Comparison of ENCODE assay signal across 8 cellular contexts in the genomic region with DNA sequence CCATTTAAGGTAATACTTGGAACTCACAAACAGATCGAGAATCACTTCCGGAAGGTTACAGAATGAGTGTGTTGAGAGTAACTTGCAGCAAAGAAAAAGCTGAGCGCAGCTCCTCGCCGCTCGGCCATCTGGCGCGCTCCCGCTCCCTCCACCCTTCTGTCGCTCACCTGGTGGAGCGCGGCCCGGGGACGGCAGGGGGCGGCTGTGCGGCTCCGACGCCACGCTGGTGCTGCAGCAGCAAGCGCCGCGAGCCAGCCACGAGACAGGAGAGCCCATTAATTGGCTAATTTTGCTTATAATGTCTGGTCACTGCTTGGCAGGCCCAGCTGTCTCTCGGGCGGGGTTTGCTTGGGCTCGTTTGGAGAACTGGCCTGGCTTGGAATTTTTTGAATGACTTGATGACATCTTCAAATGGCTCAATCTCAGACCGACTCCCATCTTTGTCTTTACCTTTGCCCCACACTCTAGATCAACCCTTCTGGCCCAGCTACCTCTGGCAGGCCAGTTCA.
A peak's percentile ranks its signal among the peaks of the same experiment; 100 is the strongest.
DNase-seq lines count a peak whose midpoint lies in the region; ATAC-seq lines count a peak whose summit lies in the region.

No MANE protein-coding gene starts in this region.

- H3K4me1 Mint-ChIP-seq in activated naive CD4-positive, alpha-beta T cell treated with anti-CD3 and anti-CD28 coated beads, Interleukin-2, amount 10 ng/mL, durations not matched to agents 7 days and 5 days, result peaks cover 4% of the 10 kb centered on the region
- H3K4me1 Mint-ChIP-seq in activated T-helper 17 cell treated with anti-CD3 and anti-CD28 coated beads, Interleukin-2, amount 50 U/mL, for 72 hours, result peaks cover 4% of the 10 kb centered on the region

- H3K27ac Mint-ChIP-seq in activated naive CD4-positive, alpha-beta T cell treated with anti-CD3 and anti-CD28 coated beads, Interleukin-2, amount 10 ng/mL, durations not matched to agents 7 days and 5 days, result no peak overlapping the region
- no peak overlapping the region for H3K27ac Mint-ChIP-seq in activated T-helper 17 cell treated with anti-CD3 and anti-CD28 coated beads, Interleukin-2, amount 50 U/mL, for 72 hours

- no peak overlapping the region for H3K4me3 Mint-ChIP-seq in activated naive CD4-positive, alpha-beta T cell treated with anti-CD3 and anti-CD28 coated beads, Interleukin-2, amount 10 ng/mL, durations not matched to agents 7 days and 5 days
- H3K4me3 Mint-ChIP-seq in activated T-helper 17 cell treated with anti-CD3 and anti-CD28 coated beads, Interleukin-2, amount 50 U/mL, for 72 hours, result peak overlapping the region; percentile 24

- CTCF ChIA-PET in activated naive CD4-positive, alpha-beta T cell treated with anti-CD3 and anti-CD28 coated beads, Interleukin-2, amount 10 ng/mL, durations not matched to agents 7 days and 5 days (lab: Charles Lee), result interaction anchor here (0.6 to 1.5 kb wide), 4 partner anchors 11 to 1308 kb away, joined by 3 to 6 read pairs (median 4); no protein-coding TSS in a partner anchor

- peak; percentile 37 for DNase-seq in activated naive CD4-positive, alpha-beta T cell treated with anti-CD3 and anti-CD28 coated beads, Interleukin-2, amount 10 ng/mL, durations not matched to agents 7 days and 5 days
- no peak for DNase-seq in activated naive CD4-positive, alpha-beta T cell treated with anti-CD3 and anti-CD28 coated beads, Interleukin-2, amount 50 U/mL, for 16 hours
- DNase-seq in HuH-7 (ENCODE audit: low spot score) (peak; percentile 43), islet precursor cell (peak; percentile 94), mesenteric fat pad (ENCODE audit: low spot score) (no peak), GF-D8 (lab: John Stamatoyannopoulos, UW) (no peak)
- DNase-seq in stimulated activated CD8-positive, alpha-beta memory T cell treated with anti-CD3 and anti-CD28 coated beads, Interleukin-7, amount 100 ng/mL, for 48 hours (ENCODE audit: extremely low read depth in 1 of 2, low read depth in 1 of 2), result peak; percentile 37 to 44

- ATAC-seq in activated T-helper 17 cell treated with anti-CD3 and anti-CD28 coated beads, Interleukin-2, amount 50 U/mL, for 72 hours (replicated peaks), result peak; percentile 76

- no peaks in the 10 kb centered on the region for H3K36me3 Mint-ChIP-seq in activated naive CD4-positive, alpha-beta T cell treated with anti-CD3 and anti-CD28 coated beads, Interleukin-2, amount 10 ng/mL, durations not matched to agents 7 days and 5 days
- no peaks in the 10 kb centered on the region for H3K36me3 Mint-ChIP-seq in activated T-helper 17 cell treated with anti-CD3 and anti-CD28 coated beads, Interleukin-2, amount 50 U/mL, for 72 hours (ENCODE audit: low read depth)

- no peaks in the 10 kb centered on the region for H3K9me3 Mint-ChIP-seq in activated naive CD4-positive, alpha-beta T cell treated with anti-CD3 and anti-CD28 coated beads, Interleukin-2, amount 10 ng/mL, durations not matched to agents 7 days and 5 days
- peaks cover 8% of the 10 kb centered on the region for H3K9me3 Mint-ChIP-seq in activated T-helper 17 cell treated with anti-CD3 and anti-CD28 coated beads, Interleukin-2, amount 50 U/mL, for 72 hours

- H3K27me3 Mint-ChIP-seq in activated naive CD4-positive, alpha-beta T cell treated with anti-CD3 and anti-CD28 coated beads, Interleukin-2, amount 10 ng/mL, durations not matched to agents 7 days and 5 days, result peaks cover 17% of the 10 kb centered on the region
- H3K27me3 Mint-ChIP-seq in activated T-helper 17 cell treated with anti-CD3 and anti-CD28 coated beads, Interleukin-2, amount 50 U/mL, for 72 hours, result peaks cover 3% of the 10 kb centered on the region

Comparison
In these comparisons a context has a peak if more than half of its experiments do, and no peak if none do; other contexts are left out.
1. DNase-seq: peak in activated naive CD4-positive, alpha-beta T cell treated with anti-CD3 and anti-CD28 coated beads, Interleukin-2, amount 10 ng/mL, durations not matched to agents 7 days and 5 days (single experiment), HuH-7 (single experiment), islet precursor cell (single experiment) and stimulated activated CD8-positive, alpha-beta memory T cell treated with anti-CD3 and anti-CD28 coated beads, Interleukin-7, amount 100 ng/mL, for 48 hours (2 of 2); none in activated naive CD4-positive, alpha-beta T cell treated with anti-CD3 and anti-CD28 coated beads, Interleukin-2, amount 50 U/mL, for 16 hours (single experiment), mesenteric fat pad (single experiment) and GF-D8 (single experiment).